Comparison of ENCODE assay signal across 10 cellular contexts in the genomic region with DNA sequence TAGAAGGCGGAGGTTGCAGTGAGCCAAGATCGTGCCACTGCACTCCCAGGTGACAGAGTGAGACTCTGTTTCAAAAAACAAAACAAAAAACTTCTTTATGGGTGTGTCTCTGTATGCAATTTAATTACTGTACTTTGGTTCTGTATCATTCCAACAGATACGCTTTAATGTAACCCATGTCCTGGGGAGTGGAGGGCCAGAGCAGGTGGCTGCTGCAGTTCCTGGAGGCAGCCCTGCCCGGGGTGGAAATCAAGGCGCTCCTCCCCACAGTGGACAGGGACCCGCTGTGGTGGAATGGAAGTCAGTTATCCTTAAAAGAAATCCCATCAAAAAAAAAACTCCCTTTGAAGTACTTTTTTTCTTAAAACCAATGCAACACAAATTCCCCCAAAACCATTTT. TPM values are rescaled to one million over a fixed set of nuclear protein-coding genes. Genes with fewer than 3 reads are reported as not detected.
A peak's percentile ranks its signal among the peaks of the same experiment; 100 is the strongest.
DNase-seq lines count a peak whose midpoint lies in the region; ATAC-seq and TF ChIP-seq lines count a peak whose summit lies in the region.
"Had no signal": no experiment of that assay in that cellular context is flagged by ENCODE, and none has a peak within 500 bp of the region (broad histone marks: within the 10 kb centered on the region; RNA-seq: fewer than 3 reads in every experiment).

No MANE protein-coding gene starts in this region.

- H3K36me3 Mint-ChIP-seq in central memory CD8-positive, alpha-beta T cell (ENCODE audit: insufficient read depth) = peaks cover 10% of the 10 kb centered on the region
- H3K36me3 Mint-ChIP-seq in osteocyte (ENCODE audit: unreplicated experiment) = peaks cover 18% of the 10 kb centered on the region

- H3K27ac Mint-ChIP-seq in central memory CD8-positive, alpha-beta T cell (ENCODE audit: low read depth) = peak overlapping the region; percentile 25
- H3K27ac Mint-ChIP-seq in osteocyte (ENCODE audit: unreplicated experiment) = no peak overlapping the region

- H3K27me3 Mint-ChIP-seq in central memory CD8-positive, alpha-beta T cell = no peaks in the 10 kb centered on the region
- H3K27me3 Mint-ChIP-seq in osteocyte (ENCODE audit: unreplicated experiment) = no peaks in the 10 kb centered on the region

- H3K9ac ChIP-seq in OCI-LY1 (ENCODE audit: low read length) = no peak overlapping the region

- H3K27ac ChIP-seq in OCI-LY1 (ENCODE audit: low read depth, low read length, poor library complexity, severe bottlenecking) = peak overlapping the region; percentile 58

- H3K9me3 Mint-ChIP-seq in central memory CD8-positive, alpha-beta T cell = no peaks in the 10 kb centered on the region
- H3K9me3 Mint-ChIP-seq in osteocyte (ENCODE audit: unreplicated experiment) = no peaks in the 10 kb centered on the region

- peak overlapping the region; percentile 85; the same call in 1 of the 2 replicates for H3K4me3 ChIP-seq in GM08714 (ENCODE audit: low read length)
- peak overlapping the region; percentile 75 for H3K4me3 ChIP-seq in OCI-LY1 (ENCODE audit: low read depth, low read length, poor library complexity, severe bottlenecking)

- no peaks in the 10 kb centered on the region for H4K20me1 ChIP-seq in OCI-LY1 (ENCODE audit: insufficient read depth, low read length)

- no peak for ATAC-seq in central memory CD8-positive, alpha-beta T cell (replicated peaks; ENCODE audit: extremely low read depth, poor library complexity, severe bottlenecking)
- no peak for ATAC-seq in GM18517 (IDR thresholded peaks at IDR 0.05; ENCODE audit: unreplicated experiment)
- ATAC-seq in GM18873 (IDR thresholded peaks at IDR 0.05; ENCODE audit: low FRiP score, unreplicated experiment) = no peak

- peak overlapping the region; percentile 97 for H3K4me2 ChIP-seq in OCI-LY1 (ENCODE audit: low read length)

- peaks cover 34% of the 10 kb centered on the region for H3K79me2 ChIP-seq in OCI-LY1 (ENCODE audit: insufficient read depth, low read length)

- peaks cover 44% of the 10 kb centered on the region for H3K4me1 Mint-ChIP-seq in central memory CD8-positive, alpha-beta T cell
- H3K4me1 Mint-ChIP-seq in osteocyte (ENCODE audit: unreplicated experiment) = peaks cover 37% of the 10 kb centered on the region

- TF ChIP-seq CTCF in OCI-LY1 (IDR thresholded peaks at IDR 0.05; ENCODE audit: low read length) = no peak
- no peak for TF ChIP-seq CTCF in osteocyte (IDR thresholded peaks at IDR 0.05)

- peaks cover 19% of the 10 kb centered on the region for H3K36me3 ChIP-seq in OCI-LY1 (ENCODE audit: insufficient read depth, low read length)

- H3K4me3 Mint-ChIP-seq in central memory CD8-positive, alpha-beta T cell = peak overlapping the region; percentile 83
- H3K4me3 Mint-ChIP-seq in osteocyte (ENCODE audit: unreplicated experiment) = peak overlapping the region; percentile 94

- no peaks in the 10 kb centered on the region for H3K9me2 ChIP-seq in OCI-LY1 (ENCODE audit: low read depth, low read length)

- no peaks in the 10 kb centered on the region for H3K9me3 ChIP-seq in OCI-LY1 (ENCODE audit: low read length)

- DNase-seq in central memory CD8-positive, alpha-beta T cell (ENCODE audit: low spot score in 2 of 2) = no peak
- no peak for DNase-seq in osteocyte (ENCODE audit: extremely low spot score, unreplicated experiment)
- no peak for DNase-seq in activated gamma-delta T cell treated with Interleukin-2 at 50 U/mL for 16 hours
- DNase-seq: dorsolateral prefrontal cortex, mesendoderm, NCI-H526 treated with DMSO at 0.1 percent for 48 hours had no signal

- H2AFZ ChIP-seq in OCI-LY1 (ENCODE audit: low read length) = no peak overlapping the region

- H3K27me3 ChIP-seq in OCI-LY1 (ENCODE audit: insufficient read depth, low read length) = no peaks in the 10 kb centered on the region
- H3K27me3 ChIP-seq: dorsolateral prefrontal cortex had no signal

- peaks cover 53% of the 10 kb centered on the region for H3K4me1 ChIP-seq in OCI-LY1 (ENCODE audit: insufficient read depth, low read length, severe bottlenecking)

- 0 out of 2 replicates have a peak, but pooled peaks cover 5% of the 10 kb centered on the region for H3F3A ChIP-seq in OCI-LY1 (ENCODE audit: insufficient read depth, low read length)

RNA-seq across cellular contexts. Expression of a gene that starts 1.9 kb away (rescaled TPM):
- total RNA-seq in osteocyte = 168 and 173 TPM in 2 replicates
